In the genomic region with DNA sequence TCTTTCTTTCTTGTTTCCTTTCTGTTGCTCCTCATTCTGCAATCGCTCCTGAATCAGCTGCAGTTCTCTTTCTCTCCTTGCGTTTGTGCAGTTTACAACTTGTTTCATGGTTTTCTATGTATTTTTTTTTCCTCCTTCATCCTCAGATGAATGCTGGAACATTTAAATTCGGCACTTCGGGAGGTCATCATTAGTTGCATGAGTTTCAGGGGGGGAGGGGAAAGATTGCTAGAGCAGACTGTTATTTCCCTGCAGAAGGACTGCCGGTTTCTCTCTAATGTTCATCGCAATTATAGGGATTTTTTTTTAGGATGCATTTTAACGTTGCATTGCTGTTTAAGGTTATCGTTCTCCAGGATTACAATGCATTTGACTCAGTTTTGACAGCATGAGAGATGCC, we compare ENCODE assay signal across 11 cellular contexts. TPM values are rescaled to one million over a fixed set of nuclear protein-coding genes. Genes with fewer than 3 reads are reported as not detected.
DNase-seq lines count a peak whose midpoint lies in the region; ATAC-seq and TF ChIP-seq lines count a peak whose summit lies in the region.
"Had no signal": no experiment of that assay in that cellular context is flagged by ENCODE, and none has a peak within 500 bp of the region (broad histone marks: within the 10 kb centered on the region; RNA-seq: fewer than 3 reads in every experiment).

No MANE protein-coding gene starts in this region.

- H3K4me1 Mint-ChIP-seq in activated naive CD8-positive, alpha-beta T cell treated with anti-CD3 and anti-CD28 coated beads, Interleukin-2, amount 10 ng/mL, durations not matched to agents 7 days and 5 days = no peaks in the 10 kb centered on the region
- H3K4me1 Mint-ChIP-seq in activated naive CD8-positive, alpha-beta T cell treated with anti-CD3 and anti-CD28 coated beads for 36 hours = peaks cover 3% of the 10 kb centered on the region
- H3K4me1 Mint-ChIP-seq in type B pancreatic cell (ENCODE audit: unreplicated experiment) = peaks cover 29% of the 10 kb centered on the region

- H3K4me3 Mint-ChIP-seq in activated naive CD8-positive, alpha-beta T cell treated with anti-CD3 and anti-CD28 coated beads, Interleukin-2, amount 10 ng/mL, durations not matched to agents 7 days and 5 days = peak overlapping the region; percentile 6
- H3K4me3 Mint-ChIP-seq in activated naive CD8-positive, alpha-beta T cell treated with anti-CD3 and anti-CD28 coated beads for 36 hours = no peak overlapping the region
- H3K4me3 Mint-ChIP-seq in type B pancreatic cell = peak overlapping the region; percentile 93

- H3K9me3 ChIP-seq in mucosa of rectum (ENCODE audit: control insufficient read depth in 2 of 2, low read length in 2 of 2) = no peaks in the 10 kb centered on the region

- POLR2A ChIA-PET in activated naive CD8-positive, alpha-beta T cell treated with anti-CD3 and anti-CD28 coated beads, Interleukin-2, amount 10 ng/mL, durations not matched to agents 7 days and 5 days (lab: Charles Lee) = no interaction called here

- no peaks in the 10 kb centered on the region for H3K9me3 Mint-ChIP-seq in activated naive CD8-positive, alpha-beta T cell treated with anti-CD3 and anti-CD28 coated beads, Interleukin-2, amount 10 ng/mL, durations not matched to agents 7 days and 5 days
- peaks cover 1% of the 10 kb centered on the region for H3K9me3 Mint-ChIP-seq in activated naive CD8-positive, alpha-beta T cell treated with anti-CD3 and anti-CD28 coated beads for 36 hours
- no peaks in the 10 kb centered on the region for H3K9me3 Mint-ChIP-seq in type B pancreatic cell

- TF ChIP-seq CTCF in dorsolateral prefrontal cortex (IDR thresholded peaks at IDR 0.05 in 54 of 56, conservative IDR thresholded peaks at IDR 0.05 in 2 of 56; ENCODE audit: low read depth in 1 of 56, partially characterized antibody in 56 of 56) = no peak
- peak; percentile 25 for TF ChIP-seq CTCF in type B pancreatic cell (conservative IDR thresholded peaks at IDR 0.05)

- H3K4me1 ChIP-seq in mucosa of rectum (ENCODE audit: control insufficient read depth in 2 of 2, insufficient read depth in 2 of 2, low read length in 2 of 2) = peaks cover 2 to 4% of the 10 kb centered on the region in 2 donors

- no peak overlapping the region for H3K27ac Mint-ChIP-seq in activated naive CD8-positive, alpha-beta T cell treated with anti-CD3 and anti-CD28 coated beads, Interleukin-2, amount 10 ng/mL, durations not matched to agents 7 days and 5 days
- no peak overlapping the region for H3K27ac Mint-ChIP-seq in activated naive CD8-positive, alpha-beta T cell treated with anti-CD3 and anti-CD28 coated beads for 36 hours
- H3K27ac Mint-ChIP-seq in type B pancreatic cell = peak overlapping the region; percentile 62

- DNase-seq in activated naive CD8-positive, alpha-beta T cell treated with anti-CD3 and anti-CD28 coated beads, Interleukin-2, amount 10 ng/mL, durations not matched to agents 7 days and 5 days = no peak
- no peak for DNase-seq in activated naive CD8-positive, alpha-beta T cell treated with anti-CD3 and anti-CD28 coated beads for 36 hours
- DNase-seq in dorsolateral prefrontal cortex (no peak), type B pancreatic cell (ENCODE audit: extremely low spot score, unreplicated experiment) (no peak), NAMALWA (ENCODE audit: low spot score) (no peak)
- DNase-seq: activated CD8-positive, alpha-beta memory T cell treated with anti-CD3 and anti-CD28 coated beads, Interleukin-2, amount 50 U/mL, for 4 hours had no signal

- H3K27me3 Mint-ChIP-seq in activated naive CD8-positive, alpha-beta T cell treated with anti-CD3 and anti-CD28 coated beads, Interleukin-2, amount 10 ng/mL, durations not matched to agents 7 days and 5 days = peaks cover 29% of the 10 kb centered on the region
- H3K27me3 Mint-ChIP-seq in activated naive CD8-positive, alpha-beta T cell treated with anti-CD3 and anti-CD28 coated beads for 36 hours = peaks cover 36% of the 10 kb centered on the region
- H3K27me3 Mint-ChIP-seq in type B pancreatic cell = peaks cover 18% of the 10 kb centered on the region

- ATAC-seq in activated naive CD8-positive, alpha-beta T cell treated with anti-CD3 and anti-CD28 coated beads, Interleukin-2, amount 10 ng/mL, durations not matched to agents 7 days and 5 days (ENCODE audit: low read depth) = no peak
- ATAC-seq in HG03039 (IDR thresholded peaks at IDR 0.05; ENCODE audit: unreplicated experiment) (no peak), GM19467 (IDR thresholded peaks at IDR 0.05; ENCODE audit: unreplicated experiment) (no peak)
- ATAC-seq: HCT116, K562 had no signal

- peak overlapping the region in 46 of 59 donors; percentile 12 to 91 (median 79) for H3K27ac ChIP-seq in dorsolateral prefrontal cortex
- no peak overlapping the region for H3K27ac ChIP-seq in mucosa of rectum (ENCODE audit: low read depth in 2 of 2, low read length in 2 of 2)

- peak overlapping the region; percentile 41 to 77 (median 63) for H3K4me3 ChIP-seq in dorsolateral prefrontal cortex
- H3K4me3 ChIP-seq in mucosa of rectum (ENCODE audit: low read length in 2 of 2) = peak overlapping the region; percentile 78 to 90
- H3K4me3 ChIP-seq: K562 had no signal

- intact Hi-C loops in dorsolateral prefrontal cortex (cut with DNase I) = no loop called here

- no peak overlapping the region for H3K9ac ChIP-seq in mucosa of rectum (ENCODE audit: low read depth in 1 of 2, low read length in 2 of 2)

- no peaks in the 10 kb centered on the region for H3K36me3 ChIP-seq in mucosa of rectum (ENCODE audit: control insufficient read depth in 2 of 2, insufficient read depth in 2 of 2, low read length in 2 of 2)

- no peaks in the 10 kb centered on the region for H3K36me3 Mint-ChIP-seq in activated naive CD8-positive, alpha-beta T cell treated with anti-CD3 and anti-CD28 coated beads, Interleukin-2, amount 10 ng/mL, durations not matched to agents 7 days and 5 days
- no peaks in the 10 kb centered on the region for H3K36me3 Mint-ChIP-seq in activated naive CD8-positive, alpha-beta T cell treated with anti-CD3 and anti-CD28 coated beads for 36 hours
- H3K36me3 Mint-ChIP-seq in type B pancreatic cell = no peaks in the 10 kb centered on the region

- H3K27me3 ChIP-seq in dorsolateral prefrontal cortex (peaks cover 0 to 5% (median 0%) of the 10 kb centered on the region in 45 donors), mucosa of rectum (ENCODE audit: control insufficient read depth in 2 of 2, insufficient read depth in 2 of 2, low read length in 2 of 2) (no peaks in the 10 kb centered on the region)

RNA-seq across cellular contexts. Expression of a gene that starts 0.7 kb away (rescaled TPM):
- not detected for total RNA-seq in activated naive CD8-positive, alpha-beta T cell treated with anti-CD3 and anti-CD28 coated beads, Interleukin-2, amount 10 ng/mL, durations not matched to agents 7 days and 5 days
- under 1 TPM; 0.14 to 0.54 TPM for total RNA-seq in activated naive CD8-positive, alpha-beta T cell treated with anti-CD3 and anti-CD28 coated beads for 36 hours
- total RNA-seq in dorsolateral prefrontal cortex (10 to 100 TPM; 10.6 to 79.6 (median 49.6) TPM), type B pancreatic cell (ENCODE audit: low replicate concordance) (6.0 and 18.1 TPM in 2 replicates)
- total RNA-seq: K562 had no signal

Comparison
In these comparisons a context has a peak if more than half of its experiments do, and no peak if none do; other contexts are left out.
1. H3K27ac ChIP-seq: peak in dorsolateral prefrontal cortex (46 of 59); none in mucosa of rectum (0 of 2).